Comparison of ENCODE assay signal across 4 cellular contexts in genomic region chr4:6228158-6229067, GRCh38.
TF ChIP-seq lines count a peak whose summit lies in the region.

No MANE protein-coding gene starts in this region.

TF ChIP-seq in SK-N-SH, 30 proteins besides CTCF, POLR2A, EP300 and RAD21 (continues in another document):
- TF ChIP-seq GATA2 (CRISPR knock-in tag; IDR thresholded peaks at IDR 0.05) (no peak), CHD2 (IDR thresholded peaks at IDR 0.05; ENCODE audit: low read length, partially characterized antibody) (no peak), TEAD4 (IDR thresholded peaks at IDR 0.05; ENCODE audit: borderline replicate concordance, insufficient read depth) (no peak), MEF2A (IDR thresholded peaks at IDR 0.05; ENCODE audit: borderline replicate concordance, low read depth) (no peak), SMC3 (IDR thresholded peaks at IDR 0.05; ENCODE audit: low read depth, low read length) (no peak), GABPA (IDR thresholded peaks at IDR 0.05; ENCODE audit: low read depth) (no peak), IRF3 (IDR thresholded peaks at IDR 0.05; ENCODE audit: low read depth, low read length) (no peak)
- TF ChIP-seq, protein P1, sequence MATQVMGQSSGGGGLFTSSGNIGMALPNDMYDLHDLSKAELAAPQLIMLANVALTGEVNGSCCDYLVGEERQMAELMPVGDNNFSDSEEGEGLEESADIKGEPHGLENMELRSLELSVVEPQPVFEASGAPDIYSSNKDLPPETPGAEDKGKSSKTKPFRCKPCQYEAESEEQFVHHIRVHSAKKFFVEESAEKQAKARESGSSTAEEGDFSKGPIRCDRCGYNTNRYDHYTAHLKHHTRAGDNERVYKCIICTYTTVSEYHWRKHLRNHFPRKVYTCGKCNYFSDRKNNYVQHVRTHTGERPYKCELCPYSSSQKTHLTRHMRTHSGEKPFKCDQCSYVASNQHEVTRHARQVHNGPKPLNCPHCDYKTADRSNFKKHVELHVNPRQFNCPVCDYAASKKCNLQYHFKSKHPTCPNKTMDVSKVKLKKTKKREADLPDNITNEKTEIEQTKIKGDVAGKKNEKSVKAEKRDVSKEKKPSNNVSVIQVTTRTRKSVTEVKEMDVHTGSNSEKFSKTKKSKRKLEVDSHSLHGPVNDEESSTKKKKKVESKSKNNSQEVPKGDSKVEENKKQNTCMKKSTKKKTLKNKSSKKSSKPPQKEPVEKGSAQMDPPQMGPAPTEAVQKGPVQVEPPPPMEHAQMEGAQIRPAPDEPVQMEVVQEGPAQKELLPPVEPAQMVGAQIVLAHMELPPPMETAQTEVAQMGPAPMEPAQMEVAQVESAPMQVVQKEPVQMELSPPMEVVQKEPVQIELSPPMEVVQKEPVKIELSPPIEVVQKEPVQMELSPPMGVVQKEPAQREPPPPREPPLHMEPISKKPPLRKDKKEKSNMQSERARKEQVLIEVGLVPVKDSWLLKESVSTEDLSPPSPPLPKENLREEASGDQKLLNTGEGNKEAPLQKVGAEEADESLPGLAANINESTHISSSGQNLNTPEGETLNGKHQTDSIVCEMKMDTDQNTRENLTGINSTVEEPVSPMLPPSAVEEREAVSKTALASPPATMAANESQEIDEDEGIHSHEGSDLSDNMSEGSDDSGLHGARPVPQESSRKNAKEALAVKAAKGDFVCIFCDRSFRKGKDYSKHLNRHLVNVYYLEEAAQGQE (IDR thresholded peaks at IDR 0.05; ENCODE audit: low read depth, low read length): no peak

TF ChIP-seq in SK-N-SH treated with all-trans-retinoic acid at 6 μM for 48 hours, 23 proteins besides CTCF, POLR2A, EP300 and RAD21 (continues in another document):
- TF ChIP-seq ZC3H10 (CRISPR knock-in tag; IDR thresholded peaks at IDR 0.05): no peak
- TF ChIP-seq ZNF8 (CRISPR knock-in tag; IDR thresholded peaks at IDR 0.05): no peak
- TF ChIP-seq ZNF70 (CRISPR knock-in tag; IDR thresholded peaks at IDR 0.05): no peak
- no peak for TF ChIP-seq PPARA (CRISPR knock-in tag; IDR thresholded peaks at IDR 0.05; ENCODE audit: borderline replicate concordance)
- TF ChIP-seq CSDC2 (CRISPR knock-in tag; IDR thresholded peaks at IDR 0.05): no peak
- TF ChIP-seq RARB (CRISPR knock-in tag; IDR thresholded peaks at IDR 0.05): no peak
- TF ChIP-seq GLIS3 (CRISPR knock-in tag; IDR thresholded peaks at IDR 0.05): no peak
- no peak for TF ChIP-seq ZFP30 (CRISPR knock-in tag; IDR thresholded peaks at IDR 0.05)
- TF ChIP-seq, protein P2, sequence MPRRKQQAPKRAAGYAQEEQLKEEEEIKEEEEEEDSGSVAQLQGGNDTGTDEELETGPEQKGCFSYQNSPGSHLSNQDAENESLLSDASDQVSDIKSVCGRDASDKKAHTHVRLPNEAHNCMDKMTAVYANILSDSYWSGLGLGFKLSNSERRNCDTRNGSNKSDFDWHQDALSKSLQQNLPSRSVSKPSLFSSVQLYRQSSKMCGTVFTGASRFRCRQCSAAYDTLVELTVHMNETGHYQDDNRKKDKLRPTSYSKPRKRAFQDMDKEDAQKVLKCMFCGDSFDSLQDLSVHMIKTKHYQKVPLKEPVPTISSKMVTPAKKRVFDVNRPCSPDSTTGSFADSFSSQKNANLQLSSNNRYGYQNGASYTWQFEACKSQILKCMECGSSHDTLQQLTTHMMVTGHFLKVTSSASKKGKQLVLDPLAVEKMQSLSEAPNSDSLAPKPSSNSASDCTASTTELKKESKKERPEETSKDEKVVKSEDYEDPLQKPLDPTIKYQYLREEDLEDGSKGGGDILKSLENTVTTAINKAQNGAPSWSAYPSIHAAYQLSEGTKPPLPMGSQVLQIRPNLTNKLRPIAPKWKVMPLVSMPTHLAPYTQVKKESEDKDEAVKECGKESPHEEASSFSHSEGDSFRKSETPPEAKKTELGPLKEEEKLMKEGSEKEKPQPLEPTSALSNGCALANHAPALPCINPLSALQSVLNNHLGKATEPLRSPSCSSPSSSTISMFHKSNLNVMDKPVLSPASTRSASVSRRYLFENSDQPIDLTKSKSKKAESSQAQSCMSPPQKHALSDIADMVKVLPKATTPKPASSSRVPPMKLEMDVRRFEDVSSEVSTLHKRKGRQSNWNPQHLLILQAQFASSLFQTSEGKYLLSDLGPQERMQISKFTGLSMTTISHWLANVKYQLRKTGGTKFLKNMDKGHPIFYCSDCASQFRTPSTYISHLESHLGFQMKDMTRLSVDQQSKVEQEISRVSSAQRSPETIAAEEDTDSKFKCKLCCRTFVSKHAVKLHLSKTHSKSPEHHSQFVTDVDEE (CRISPR knock-in tag; IDR thresholded peaks at IDR 0.05): no peak
- TF ChIP-seq POU6F1 (CRISPR knock-in tag; IDR thresholded peaks at IDR 0.05; ENCODE audit: borderline replicate concordance, low read depth): no peak
- no peak for TF ChIP-seq BACH2 (CRISPR knock-in tag; IDR thresholded peaks at IDR 0.05; ENCODE audit: borderline replicate concordance)
- TF ChIP-seq TCF4 (CRISPR knock-in tag; IDR thresholded peaks at IDR 0.05; ENCODE audit: borderline replicate concordance): no peak
- no peak for TF ChIP-seq TOX (CRISPR knock-in tag; IDR thresholded peaks at IDR 0.05; ENCODE audit: borderline replicate concordance)
- no peak for TF ChIP-seq ZFP3 (CRISPR knock-in tag; IDR thresholded peaks at IDR 0.05)
- no peak for TF ChIP-seq ARNTL (CRISPR knock-in tag; IDR thresholded peaks at IDR 0.05; ENCODE audit: borderline replicate concordance, low read depth)

TF ChIP-seq in K562, 482 proteins besides CTCF, POLR2A, EP300 and RAD21:
- TF ChIP-seq ARHGAP35 (IDR thresholded peaks at IDR 0.05; ENCODE audit: partially characterized antibody) (no peak), KDM2B (CRISPR knock-in tag; IDR thresholded peaks at IDR 0.05) (no peak), NR1H2 (CRISPR knock-in tag; IDR thresholded peaks at IDR 0.05) (no peak)

TF ChIP-seq in HepG2, 621 proteins besides CTCF, POLR2A, EP300 and RAD21:
- TF ChIP-seq SNRNP70 (IDR thresholded peaks at IDR 0.05; ENCODE audit: low read depth, low read length) (no peak), ZNF772 (CRISPR knock-in tag; IDR thresholded peaks at IDR 0.05) (no peak), TOPORS (CRISPR knock-in tag; IDR thresholded peaks at IDR 0.05) (no peak), ADNP (CRISPR knock-in tag; IDR thresholded peaks at IDR 0.05) (no peak), HNF1B (CRISPR knock-in tag; IDR thresholded peaks at IDR 0.05) (no peak), GATA4 (IDR thresholded peaks at IDR 0.05; ENCODE audit: borderline replicate concordance, low read depth) (no peak), ZNF572 (CRISPR knock-in tag; IDR thresholded peaks at IDR 0.05) (no peak), ZBTB7A (CRISPR knock-in tag; IDR thresholded peaks at IDR 0.05) (no peak), ZNF160 (CRISPR knock-in tag; IDR thresholded peaks at IDR 0.05) (no peak), DRAP1 (CRISPR knock-in tag; IDR thresholded peaks at IDR 0.05) (no peak), ZNF674 (CRISPR knock-in tag; IDR thresholded peaks at IDR 0.05; ENCODE audit: low read depth) (no peak), CCDC6 (CRISPR knock-in tag; IDR thresholded peaks at IDR 0.05) (no peak)
- TF ChIP-seq, protein P3, sequence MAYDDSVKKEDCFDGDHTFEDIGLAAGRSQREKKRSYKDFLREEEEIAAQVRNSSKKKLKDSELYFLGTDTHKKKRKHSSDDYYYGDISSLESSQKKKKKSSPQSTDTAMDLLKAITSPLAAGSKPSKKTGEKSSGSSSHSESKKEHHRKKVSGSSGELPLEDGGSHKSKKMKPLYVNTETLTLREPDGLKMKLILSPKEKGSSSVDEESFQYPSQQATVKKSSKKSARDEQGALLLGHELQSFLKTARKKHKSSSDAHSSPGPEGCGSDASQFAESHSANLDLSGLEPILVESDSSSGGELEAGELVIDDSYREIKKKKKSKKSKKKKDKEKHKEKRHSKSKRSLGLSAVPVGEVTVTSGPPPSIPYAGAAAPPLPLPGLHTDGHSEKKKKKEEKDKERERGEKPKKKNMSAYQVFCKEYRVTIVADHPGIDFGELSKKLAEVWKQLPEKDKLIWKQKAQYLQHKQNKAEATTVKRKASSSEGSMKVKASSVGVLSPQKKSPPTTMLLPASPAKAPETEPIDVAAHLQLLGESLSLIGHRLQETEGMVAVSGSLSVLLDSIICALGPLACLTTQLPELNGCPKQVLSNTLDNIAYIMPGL (CRISPR knock-in tag; IDR thresholded peaks at IDR 0.05; ENCODE audit: borderline replicate concordance in 1 of 2, low read depth in 1 of 2): no peak
- TF ChIP-seq, protein P4, sequence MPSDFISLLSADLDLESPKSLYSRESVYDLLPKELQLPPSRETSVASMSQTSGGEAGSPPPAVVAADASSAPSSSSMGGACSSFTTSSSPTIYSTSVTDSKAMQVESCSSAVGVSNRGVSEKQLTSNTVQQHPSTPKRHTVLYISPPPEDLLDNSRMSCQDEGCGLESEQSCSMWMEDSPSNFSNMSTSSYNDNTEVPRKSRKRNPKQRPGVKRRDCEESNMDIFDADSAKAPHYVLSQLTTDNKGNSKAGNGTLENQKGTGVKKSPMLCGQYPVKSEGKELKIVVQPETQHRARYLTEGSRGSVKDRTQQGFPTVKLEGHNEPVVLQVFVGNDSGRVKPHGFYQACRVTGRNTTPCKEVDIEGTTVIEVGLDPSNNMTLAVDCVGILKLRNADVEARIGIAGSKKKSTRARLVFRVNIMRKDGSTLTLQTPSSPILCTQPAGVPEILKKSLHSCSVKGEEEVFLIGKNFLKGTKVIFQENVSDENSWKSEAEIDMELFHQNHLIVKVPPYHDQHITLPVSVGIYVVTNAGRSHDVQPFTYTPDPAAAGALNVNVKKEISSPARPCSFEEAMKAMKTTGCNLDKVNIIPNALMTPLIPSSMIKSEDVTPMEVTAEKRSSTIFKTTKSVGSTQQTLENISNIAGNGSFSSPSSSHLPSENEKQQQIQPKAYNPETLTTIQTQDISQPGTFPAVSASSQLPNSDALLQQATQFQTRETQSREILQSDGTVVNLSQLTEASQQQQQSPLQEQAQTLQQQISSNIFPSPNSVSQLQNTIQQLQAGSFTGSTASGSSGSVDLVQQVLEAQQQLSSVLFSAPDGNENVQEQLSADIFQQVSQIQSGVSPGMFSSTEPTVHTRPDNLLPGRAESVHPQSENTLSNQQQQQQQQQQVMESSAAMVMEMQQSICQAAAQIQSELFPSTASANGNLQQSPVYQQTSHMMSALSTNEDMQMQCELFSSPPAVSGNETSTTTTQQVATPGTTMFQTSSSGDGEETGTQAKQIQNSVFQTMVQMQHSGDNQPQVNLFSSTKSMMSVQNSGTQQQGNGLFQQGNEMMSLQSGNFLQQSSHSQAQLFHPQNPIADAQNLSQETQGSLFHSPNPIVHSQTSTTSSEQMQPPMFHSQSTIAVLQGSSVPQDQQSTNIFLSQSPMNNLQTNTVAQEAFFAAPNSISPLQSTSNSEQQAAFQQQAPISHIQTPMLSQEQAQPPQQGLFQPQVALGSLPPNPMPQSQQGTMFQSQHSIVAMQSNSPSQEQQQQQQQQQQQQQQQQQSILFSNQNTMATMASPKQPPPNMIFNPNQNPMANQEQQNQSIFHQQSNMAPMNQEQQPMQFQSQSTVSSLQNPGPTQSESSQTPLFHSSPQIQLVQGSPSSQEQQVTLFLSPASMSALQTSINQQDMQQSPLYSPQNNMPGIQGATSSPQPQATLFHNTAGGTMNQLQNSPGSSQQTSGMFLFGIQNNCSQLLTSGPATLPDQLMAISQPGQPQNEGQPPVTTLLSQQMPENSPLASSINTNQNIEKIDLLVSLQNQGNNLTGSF (CRISPR knock-in tag; IDR thresholded peaks at IDR 0.05): no peak
